Comparison of ENCODE assay signal across 8 cellular contexts in genomic region chr4:39528056-39528465, GRCh38. TPM values are rescaled to one million over a fixed set of nuclear protein-coding genes. Genes with fewer than 3 reads are reported as not detected.
A peak's percentile ranks its signal among the peaks of the same experiment; 100 is the strongest.
DNase-seq lines count a peak whose midpoint lies in the region; ATAC-seq and TF ChIP-seq lines count a peak whose summit lies in the region.

No MANE protein-coding gene starts in this region.

- ATAC-seq in GM21786 (IDR thresholded peaks at IDR 0.05; ENCODE audit: unreplicated experiment): no peak

- H3K4me3 Mint-ChIP-seq in activated CD4-positive, alpha-beta T cell treated with anti-CD3 and anti-CD28 coated beads, Interleukin-2, amount 10 ng/mL, durations not matched to agents 24 days and 14 days: peak overlapping the region; percentile 98

- H3K9me3 Mint-ChIP-seq in activated CD4-positive, alpha-beta T cell treated with anti-CD3 and anti-CD28 coated beads, Interleukin-2, amount 10 ng/mL, durations not matched to agents 24 days and 14 days: peaks cover 21% of the 10 kb centered on the region

- H3K4me1 Mint-ChIP-seq in activated CD4-positive, alpha-beta T cell treated with anti-CD3 and anti-CD28 coated beads, Interleukin-2, amount 10 ng/mL, durations not matched to agents 24 days and 14 days: peaks cover 20% of the 10 kb centered on the region

- TF ChIP-seq CTCF in VCaP (conservative IDR thresholded peaks at IDR 0.05): no peak
- TF ChIP-seq CTCF in fibroblast of pulmonary artery (IDR thresholded peaks at IDR 0.05; ENCODE audit: low read length, missing control alignments): no peak

- H3K27me3 Mint-ChIP-seq in activated CD4-positive, alpha-beta T cell treated with anti-CD3 and anti-CD28 coated beads, Interleukin-2, amount 10 ng/mL, durations not matched to agents 24 days and 14 days: no peaks in the 10 kb centered on the region

- peaks cover 24% of the 10 kb centered on the region for H3K36me3 Mint-ChIP-seq in activated CD4-positive, alpha-beta T cell treated with anti-CD3 and anti-CD28 coated beads, Interleukin-2, amount 10 ng/mL, durations not matched to agents 24 days and 14 days (ENCODE audit: low read depth)

- H3K4me3 ChIP-seq in fibroblast of pulmonary artery (replicated peaks; ENCODE audit: low read depth, low read length): peak overlapping the region; percentile 98

- H3K27ac ChIP-seq in VCaP: peak overlapping the region; percentile 94

- peak overlapping the region; percentile 46 for H3K27ac Mint-ChIP-seq in activated CD4-positive, alpha-beta T cell treated with anti-CD3 and anti-CD28 coated beads, Interleukin-2, amount 10 ng/mL, durations not matched to agents 24 days and 14 days

- intact Hi-C loops in activated CD4-positive, alpha-beta T cell treated with anti-CD3 and anti-CD28 coated beads, Interleukin-2, amount 10 ng/mL, durations not matched to agents 24 days and 14 days (cut with micrococcal nuclease): loop anchor here (5.0 to 10.0 kb wide), 3 partner anchors 449 to 1213 kb away; partner anchors contain the start of genes N4BP2 and PDS5A

- DNase-seq in activated CD4-positive, alpha-beta T cell treated with anti-CD3 and anti-CD28 coated beads, Interleukin-2, amount 10 ng/mL, durations not matched to agents 24 days and 14 days: no peak
- no peak for DNase-seq in activated CD4-positive, alpha-beta T cell treated with anti-CD3 and anti-CD28 coated beads for 48 hours
- DNase-seq in fibroblast of pulmonary artery (ENCODE audit: low read depth) (peak; percentile 75), non-pigmented ciliary epithelial cell (ENCODE audit: low read depth) (peak; percentile 36), NCI-H1436 (lab: John Stamatoyannopoulos, UW) (no peak), SIG-M5 (lab: John Stamatoyannopoulos, UW) (no peak)

RNA-seq across cellular contexts. Expression of gene UGDH, which starts 0.8 kb away (rescaled TPM):
- total RNA-seq in activated CD4-positive, alpha-beta T cell treated with anti-CD3 and anti-CD28 coated beads, Interleukin-2, amount 10 ng/mL, durations not matched to agents 24 days and 14 days: 23.1 and 29.2 TPM in 2 replicates

Comparison
In these comparisons a context has a peak if more than half of its experiments do, and no peak if none do; other contexts are left out.
1. DNase-seq: peak in fibroblast of pulmonary artery (single experiment) and non-pigmented ciliary epithelial cell (single experiment); none in activated CD4-positive, alpha-beta T cell treated with anti-CD3 and anti-CD28 coated beads, Interleukin-2, amount 10 ng/mL, durations not matched to agents 24 days and 14 days (single experiment), activated CD4-positive, alpha-beta T cell treated with anti-CD3 and anti-CD28 coated beads for 48 hours (single experiment), NCI-H1436 (single experiment) and SIG-M5 (single experiment).